ENCODE assay signal across 8 cellular contexts in genomic region chr11:28110108-28110838, GRCh38. TPM values are rescaled to one million over a fixed set of nuclear protein-coding genes. Genes with fewer than 3 reads are reported as not detected.
DNase-seq lines count a peak whose midpoint lies in the region; ATAC-seq and TF ChIP-seq lines count a peak whose summit lies in the region.

No MANE protein-coding gene starts in this region.

- no peaks in the 10 kb centered on the region for H4K20me1 ChIP-seq in OCI-LY1 (ENCODE audit: insufficient read depth, low read length)

- H3K4me1 ChIP-seq in OCI-LY1 (ENCODE audit: insufficient read depth, low read length, severe bottlenecking), result peaks cover 50% of the 10 kb centered on the region

- peaks cover 55% of the 10 kb centered on the region for H3K79me2 ChIP-seq in OCI-LY1 (ENCODE audit: insufficient read depth, low read length)

- peak overlapping the region; percentile 80 for H3K9ac ChIP-seq in OCI-LY1 (ENCODE audit: low read length)

- H3K4me2 ChIP-seq in OCI-LY1 (ENCODE audit: low read length), result peak overlapping the region; percentile 84

- peaks cover 18% of the 10 kb centered on the region; the same call in 1 of the 2 replicates for H3K36me3 ChIP-seq in OCI-LY1 (ENCODE audit: insufficient read depth, low read length)

- H3K4me3 ChIP-seq in OCI-LY1 (ENCODE audit: low read depth, low read length, poor library complexity, severe bottlenecking), result peak overlapping the region; percentile 75

- H2AFZ ChIP-seq in OCI-LY1 (ENCODE audit: low read length), result peak overlapping the region; percentile 64

- peak overlapping the region; percentile 30 for H3K27ac ChIP-seq in OCI-LY1 (ENCODE audit: low read depth, low read length, poor library complexity, severe bottlenecking)

- no peaks in the 10 kb centered on the region for H3K27me3 ChIP-seq in OCI-LY1 (ENCODE audit: insufficient read depth, low read length)

- peak; percentile 85 for TF ChIP-seq POLR2A in erythroblast (IDR thresholded peaks at IDR 0.05; ENCODE audit: low read length)

- no peaks in the 10 kb centered on the region for H3K9me2 ChIP-seq in OCI-LY1 (ENCODE audit: low read depth, low read length)

- TF ChIP-seq CTCF in OCI-LY1 (IDR thresholded peaks at IDR 0.05; ENCODE audit: low read length), result no peak

- no peaks in the 10 kb centered on the region for H3K9me3 ChIP-seq in OCI-LY1 (ENCODE audit: low read length)

- DNase-seq in COLO668 (lab: John Stamatoyannopoulos, UW; ENCODE audit: unreplicated experiment) (peak; percentile 76), HPDE6-E6E7 (ENCODE audit: extremely low spot score) (peak; percentile 36), activated T-cell treated with anti-CD3 and anti-CD28 coated beads for 24 hours (ENCODE audit: low read depth) (peak; percentile 54), erythroblast (lab: John Stamatoyannopoulos, UW) (peak; percentile 83 to 85), mucosa of gallbladder (ENCODE audit: low spot score) (peak; percentile 69)
- DNase-seq in stimulated activated CD8-positive, alpha-beta memory T cell treated with anti-CD3 and anti-CD28 coated beads, Interleukin-7, amount 100 ng/mL, for 24 hours (ENCODE audit: low read depth), result peak; percentile 37

- H3F3A ChIP-seq in OCI-LY1 (ENCODE audit: insufficient read depth, low read length), result no peaks in the 10 kb centered on the region

- ATAC-seq in GM19452 (IDR thresholded peaks at IDR 0.05; ENCODE audit: unreplicated experiment), result peak; percentile 27

RNA-seq across cellular contexts. Expression of gene METTL15, which starts 2.1 kb away (rescaled TPM):
- 11.4 TPM for total RNA-seq in mucosa of gallbladder

RNA-seq across cellular contexts. Expression of gene KIF18A, which starts 2.3 kb away (rescaled TPM):
- total RNA-seq in mucosa of gallbladder, result 1.0 TPM

Comparison
In these comparisons a context has a peak if more than half of its experiments do, and no peak if none do; other contexts are left out.
1. Peak in every context shown above with its lines: DNase-seq, ATAC-seq, H3K4me3 ChIP-seq and H3K27ac ChIP-seq.